Comparison of ENCODE assay signal across 11 cellular contexts in the genomic region with DNA sequence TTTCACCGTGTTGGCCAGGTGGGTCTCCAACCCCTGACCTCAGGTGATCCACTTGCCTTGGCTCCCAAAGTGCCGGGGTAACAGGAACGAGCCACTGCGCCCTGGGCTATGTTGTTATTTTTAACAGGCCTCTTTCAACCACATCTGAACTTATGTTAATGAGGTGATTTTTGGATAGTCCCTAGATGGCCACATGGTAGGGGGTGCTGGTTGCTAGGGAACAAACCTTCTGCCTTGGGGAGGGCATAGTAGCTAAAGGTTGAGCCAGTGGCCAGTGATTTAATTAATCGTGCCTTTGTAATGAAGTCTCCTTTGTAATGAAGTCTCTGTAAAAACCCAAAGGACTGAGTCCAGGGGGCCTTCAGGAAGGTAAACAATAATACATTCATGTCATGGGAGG. TPM values are rescaled to one million over a fixed set of nuclear protein-coding genes. Genes with fewer than 3 reads are reported as not detected.
DNase-seq lines count a peak whose midpoint lies in the region; ATAC-seq and TF ChIP-seq lines count a peak whose summit lies in the region.
"Had no signal": no experiment of that assay in that cellular context is flagged by ENCODE, and none has a peak within 500 bp of the region (broad histone marks: within the 10 kb centered on the region; RNA-seq: fewer than 3 reads in every experiment).

No MANE protein-coding gene starts in this region.

- TF ChIP-seq CTCF in mesothelial cell of epicardium (IDR thresholded peaks at IDR 0.05; ENCODE audit: unreplicated experiment) (no peak), tibial artery (IDR thresholded peaks at IDR 0.05) (no peak)

- no peak for DNase-seq in activated T-cell treated with anti-CD3 and anti-CD28 coated beads, Interleukin-2, amount 50 U/mL, for 24 hours
- DNase-seq in activated T-cell treated with anti-CD3 and anti-CD28 coated beads, Interleukin-2, amount 50 U/mL, for 48 hours: no peak
- DNase-seq in caudate nucleus (lab: John Stamatoyannopoulos, UW) (no peak), mesothelial cell of epicardium (ENCODE audit: low spot score in 2 of 2, unreplicated experiment in 2 of 2) (no peak), tibial artery (no peak), NCI-H1105 treated with DMSO at 0.1 percent for 48 hours (lab: John Stamatoyannopoulos, UW) (no peak)
- DNase-seq: NCI-H526; stimulated activated CD4-positive, alpha-beta T cell treated with anti-CD3 and anti-CD28 coated beads, Interleukin-15, amount 100 ng/mL, for 24 hours; T-helper 9 cell had no signal

- peaks cover 94% of the 10 kb centered on the region for H3K36me3 Mint-ChIP-seq in activated T-cell treated with anti-CD3 and anti-CD28 coated beads, Interleukin-2, amount 50 U/mL, for 24 hours (ENCODE audit: low read depth)
- peaks cover 33% of the 10 kb centered on the region for H3K36me3 Mint-ChIP-seq in mesothelial cell of epicardium

- H3K9me3 Mint-ChIP-seq in activated T-cell treated with anti-CD3 and anti-CD28 coated beads, Interleukin-2, amount 50 U/mL, for 24 hours: no peaks in the 10 kb centered on the region
- H3K9me3 Mint-ChIP-seq in mesothelial cell of epicardium: no peaks in the 10 kb centered on the region

- H3K4me1 Mint-ChIP-seq in activated T-cell treated with anti-CD3 and anti-CD28 coated beads, Interleukin-2, amount 50 U/mL, for 24 hours (ENCODE audit: low read depth): peaks cover 67% of the 10 kb centered on the region
- H3K4me1 Mint-ChIP-seq in mesothelial cell of epicardium: peaks cover 57% of the 10 kb centered on the region

- peak overlapping the region; percentile 72 for H3K27ac ChIP-seq in caudate nucleus (ENCODE audit: low read depth, low read length)
- peak overlapping the region; percentile 74 to 80 for H3K27ac ChIP-seq in tibial artery

- no peaks in the 10 kb centered on the region for H3K9me3 ChIP-seq in tibial artery

- H3K4me3 ChIP-seq in tibial artery: no peak overlapping the region

- ATAC-seq in HG03108 (IDR thresholded peaks at IDR 0.05; ENCODE audit: unreplicated experiment) (no peak), GM18505 (IDR thresholded peaks at IDR 0.05; ENCODE audit: unreplicated experiment) (no peak)

- no peaks in the 10 kb centered on the region for H3K27me3 Mint-ChIP-seq in activated T-cell treated with anti-CD3 and anti-CD28 coated beads, Interleukin-2, amount 50 U/mL, for 24 hours
- H3K27me3 Mint-ChIP-seq in mesothelial cell of epicardium (ENCODE audit: low read depth): no peaks in the 10 kb centered on the region

- peaks cover 0 to 73% (median 49%) of the 10 kb centered on the region in 4 donors for H3K4me1 ChIP-seq in tibial artery

- H3K27me3 ChIP-seq in tibial artery: no peaks in the 10 kb centered on the region

- no peak overlapping the region for H3K4me3 Mint-ChIP-seq in activated T-cell treated with anti-CD3 and anti-CD28 coated beads, Interleukin-2, amount 50 U/mL, for 24 hours
- H3K4me3 Mint-ChIP-seq in mesothelial cell of epicardium: no peak overlapping the region

- H3K27ac Mint-ChIP-seq in activated T-cell treated with anti-CD3 and anti-CD28 coated beads, Interleukin-2, amount 50 U/mL, for 24 hours: peak overlapping the region; percentile 67
- peak overlapping the region; percentile 94 for H3K27ac Mint-ChIP-seq in mesothelial cell of epicardium

- H3K36me3 ChIP-seq in tibial artery: peaks cover 24 to 46% (median 38%) of the 10 kb centered on the region in 3 donors

- intact Hi-C loops in tibial artery (cut with DNase I; ENCODE audit: low total_unique reads): no loop called here

- TF ChIP-seq POLR2A in GM18505 (IDR thresholded peaks at IDR 0.05; ENCODE audit: borderline replicate concordance, extremely low read depth, insufficient read depth, insufficient read length): no peak

RNA-seq across cellular contexts. Expression of a gene that starts 9.1 kb away (rescaled TPM):
- 13.9 to 14.7 TPM (median 13.9 TPM) in 3 replicates for total RNA-seq in mesothelial cell of epicardium

RNA-seq across cellular contexts. Expression of a gene that starts 16.1 kb away (rescaled TPM):
- 144 to 154 TPM (median 149 TPM) in 3 replicates for total RNA-seq in mesothelial cell of epicardium
